Comparison of ENCODE assay signal across 1 cellular context in the genomic region with DNA sequence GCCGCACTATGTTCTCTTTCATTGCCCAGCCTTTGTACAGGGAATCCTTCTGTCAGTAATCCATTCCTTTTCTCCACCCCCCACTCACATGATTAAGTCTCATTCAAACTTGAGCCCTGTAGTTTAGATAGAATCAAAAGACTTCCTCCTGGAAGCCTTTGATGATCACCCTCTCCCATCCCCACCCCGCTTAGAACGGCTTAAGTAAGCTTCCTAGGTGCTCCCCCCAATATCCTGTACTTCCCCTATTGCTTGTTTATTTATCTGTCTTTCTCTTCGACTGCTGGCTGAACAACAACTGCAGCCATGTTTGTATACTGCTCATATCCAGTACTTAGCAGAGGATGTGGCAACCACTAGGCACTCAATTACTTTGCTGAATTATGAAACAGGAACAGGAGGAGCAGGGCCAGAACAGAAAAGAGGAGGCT.
A peak's percentile ranks its signal among the peaks of the same experiment; 100 is the strongest.
TF ChIP-seq lines count a peak whose summit lies in the region.

No MANE protein-coding gene starts in this region.

TF ChIP-seq in HepG2, 621 proteins besides CTCF, POLR2A, EP300 and RAD21 (continued from another document and continues in another):
- TF ChIP-seq ZNF567 (CRISPR knock-in tag; IDR thresholded peaks at IDR 0.05; ENCODE audit: borderline replicate concordance) (no peak), ZNF335 (CRISPR knock-in tag; IDR thresholded peaks at IDR 0.05) (no peak), MYC (CRISPR knock-in tag; IDR thresholded peaks at IDR 0.05; ENCODE audit: borderline replicate concordance) (no peak), ZNF878 (CRISPR knock-in tag; IDR thresholded peaks at IDR 0.05) (no peak), ZEB1 (IDR thresholded peaks at IDR 0.05; ENCODE audit: insufficient replicate concordance, low read depth) (no peak), PLRG1 (conservative IDR thresholded peaks at IDR 0.05) (no peak), KMT2B (CRISPR knock-in tag; IDR thresholded peaks at IDR 0.05) (no peak), ZNF563 (CRISPR knock-in tag; IDR thresholded peaks at IDR 0.05) (no peak), MED1 (CRISPR knock-in tag; IDR thresholded peaks at IDR 0.05) (peak; percentile 96), TBP (CRISPR knock-in tag; IDR thresholded peaks at IDR 0.05) (no peak), U2AF2 (IDR thresholded peaks at IDR 0.05; ENCODE audit: low read depth, low read length) (no peak), ATRX (CRISPR knock-in tag; IDR thresholded peaks at IDR 0.05; ENCODE audit: borderline replicate concordance) (no peak), ZNF883 (CRISPR knock-in tag; IDR thresholded peaks at IDR 0.05; ENCODE audit: not compliant biosample characterization) (no peak), CC2D1A (CRISPR knock-in tag; IDR thresholded peaks at IDR 0.05) (no peak), WIZ (CRISPR knock-in tag; IDR thresholded peaks at IDR 0.05) (no peak), NR2F2 (IDR thresholded peaks at IDR 0.05; ENCODE audit: borderline replicate concordance, low read depth) (peak; percentile 78), ZNF557 (CRISPR knock-in tag; IDR thresholded peaks at IDR 0.05) (no peak), RFX1 (IDR thresholded peaks at IDR 0.05) (no peak), GATA4 (IDR thresholded peaks at IDR 0.05; ENCODE audit: borderline replicate concordance, low read depth) (peak; percentile 95), ATAD3A (CRISPR knock-in tag; IDR thresholded peaks at IDR 0.05) (no peak), HDAC1 (CRISPR knock-in tag; IDR thresholded peaks at IDR 0.05) (peak; percentile 48; the same call in 1 of the 2 replicates), TEAD2 (CRISPR knock-in tag; IDR thresholded peaks at IDR 0.05) (no peak), HOXA9 (CRISPR knock-in tag; IDR thresholded peaks at IDR 0.05; ENCODE audit: borderline replicate concordance) (no peak), NRL (CRISPR knock-in tag; IDR thresholded peaks at IDR 0.05; ENCODE audit: borderline replicate concordance) (no peak)
- TF ChIP-seq, protein P1, sequence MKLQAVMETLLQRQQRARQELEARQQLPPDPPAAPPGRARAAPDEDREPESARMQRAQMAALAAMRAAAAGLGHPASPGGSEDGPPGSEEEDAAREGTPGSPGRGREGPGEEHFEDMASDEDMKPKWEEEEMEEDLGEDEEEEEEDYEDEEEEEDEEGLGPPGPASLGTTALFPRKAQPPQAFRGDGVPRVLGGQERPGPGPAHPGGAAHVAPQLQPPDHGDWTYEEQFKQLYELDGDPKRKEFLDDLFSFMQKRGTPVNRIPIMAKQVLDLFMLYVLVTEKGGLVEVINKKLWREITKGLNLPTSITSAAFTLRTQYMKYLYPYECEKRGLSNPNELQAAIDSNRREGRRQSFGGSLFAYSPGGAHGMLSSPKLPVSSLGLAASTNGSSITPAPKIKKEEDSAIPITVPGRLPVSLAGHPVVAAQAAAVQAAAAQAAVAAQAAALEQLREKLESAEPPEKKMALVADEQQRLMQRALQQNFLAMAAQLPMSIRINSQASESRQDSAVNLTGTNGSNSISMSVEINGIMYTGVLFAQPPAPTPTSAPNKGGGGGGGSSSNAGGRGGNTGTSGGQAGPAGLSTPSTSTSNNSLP (IDR thresholded peaks at IDR 0.05; ENCODE audit: low read depth, low read length): peak; percentile 60; the same call in 1 of the 2 replicates
- TF ChIP-seq, protein P2, sequence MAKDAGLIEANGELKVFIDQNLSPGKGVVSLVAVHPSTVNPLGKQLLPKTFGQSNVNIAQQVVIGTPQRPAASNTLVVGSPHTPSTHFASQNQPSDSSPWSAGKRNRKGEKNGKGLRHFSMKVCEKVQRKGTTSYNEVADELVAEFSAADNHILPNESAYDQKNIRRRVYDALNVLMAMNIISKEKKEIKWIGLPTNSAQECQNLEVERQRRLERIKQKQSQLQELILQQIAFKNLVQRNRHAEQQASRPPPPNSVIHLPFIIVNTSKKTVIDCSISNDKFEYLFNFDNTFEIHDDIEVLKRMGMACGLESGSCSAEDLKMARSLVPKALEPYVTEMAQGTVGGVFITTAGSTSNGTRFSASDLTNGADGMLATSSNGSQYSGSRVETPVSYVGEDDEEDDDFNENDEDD (CRISPR knock-in tag; IDR thresholded peaks at IDR 0.05; ENCODE audit: borderline replicate concordance): peak; percentile 23; the same call in 1 of the 2 replicates
- TF ChIP-seq, protein P3, sequence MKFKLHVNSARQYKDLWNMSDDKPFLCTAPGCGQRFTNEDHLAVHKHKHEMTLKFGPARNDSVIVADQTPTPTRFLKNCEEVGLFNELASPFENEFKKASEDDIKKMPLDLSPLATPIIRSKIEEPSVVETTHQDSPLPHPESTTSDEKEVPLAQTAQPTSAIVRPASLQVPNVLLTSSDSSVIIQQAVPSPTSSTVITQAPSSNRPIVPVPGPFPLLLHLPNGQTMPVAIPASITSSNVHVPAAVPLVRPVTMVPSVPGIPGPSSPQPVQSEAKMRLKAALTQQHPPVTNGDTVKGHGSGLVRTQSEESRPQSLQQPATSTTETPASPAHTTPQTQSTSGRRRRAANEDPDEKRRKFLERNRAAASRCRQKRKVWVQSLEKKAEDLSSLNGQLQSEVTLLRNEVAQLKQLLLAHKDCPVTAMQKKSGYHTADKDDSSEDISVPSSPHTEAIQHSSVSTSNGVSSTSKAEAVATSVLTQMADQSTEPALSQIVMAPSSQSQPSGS (CRISPR knock-in tag; IDR thresholded peaks at IDR 0.05): no peak; the same call in 1 of the 2 replicates
- TF ChIP-seq, protein P4, sequence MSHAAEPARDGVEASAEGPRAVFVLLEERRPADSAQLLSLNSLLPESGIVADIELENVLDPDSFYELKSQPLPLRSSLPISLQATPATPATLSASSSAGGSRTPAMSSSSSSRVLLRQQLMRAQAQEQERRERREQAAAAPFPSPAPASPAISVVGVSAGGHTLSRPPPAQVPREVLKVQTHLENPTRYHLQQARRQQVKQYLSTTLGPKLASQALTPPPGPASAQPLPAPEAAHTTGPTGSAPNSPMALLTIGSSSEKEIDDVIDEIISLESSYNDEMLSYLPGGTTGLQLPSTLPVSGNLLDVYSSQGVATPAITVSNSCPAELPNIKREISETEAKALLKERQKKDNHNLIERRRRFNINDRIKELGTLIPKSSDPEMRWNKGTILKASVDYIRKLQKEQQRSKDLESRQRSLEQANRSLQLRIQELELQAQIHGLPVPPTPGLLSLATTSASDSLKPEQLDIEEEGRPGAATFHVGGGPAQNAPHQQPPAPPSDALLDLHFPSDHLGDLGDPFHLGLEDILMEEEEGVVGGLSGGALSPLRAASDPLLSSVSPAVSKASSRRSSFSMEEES (CRISPR knock-in tag; IDR thresholded peaks at IDR 0.05): peak; percentile 92
- TF ChIP-seq, protein P5, sequence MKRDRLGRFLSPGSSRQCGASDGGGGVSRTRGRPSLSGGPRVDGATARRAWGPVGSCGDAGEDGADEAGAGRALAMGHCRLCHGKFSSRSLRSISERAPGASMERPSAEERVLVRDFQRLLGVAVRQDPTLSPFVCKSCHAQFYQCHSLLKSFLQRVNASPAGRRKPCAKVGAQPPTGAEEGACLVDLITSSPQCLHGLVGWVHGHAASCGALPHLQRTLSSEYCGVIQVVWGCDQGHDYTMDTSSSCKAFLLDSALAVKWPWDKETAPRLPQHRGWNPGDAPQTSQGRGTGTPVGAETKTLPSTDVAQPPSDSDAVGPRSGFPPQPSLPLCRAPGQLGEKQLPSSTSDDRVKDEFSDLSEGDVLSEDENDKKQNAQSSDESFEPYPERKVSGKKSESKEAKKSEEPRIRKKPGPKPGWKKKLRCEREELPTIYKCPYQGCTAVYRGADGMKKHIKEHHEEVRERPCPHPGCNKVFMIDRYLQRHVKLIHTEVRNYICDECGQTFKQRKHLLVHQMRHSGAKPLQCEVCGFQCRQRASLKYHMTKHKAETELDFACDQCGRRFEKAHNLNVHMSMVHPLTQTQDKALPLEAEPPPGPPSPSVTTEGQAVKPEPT (CRISPR knock-in tag; IDR thresholded peaks at IDR 0.05; ENCODE audit: low read depth): no peak
- TF ChIP-seq, protein P6, sequence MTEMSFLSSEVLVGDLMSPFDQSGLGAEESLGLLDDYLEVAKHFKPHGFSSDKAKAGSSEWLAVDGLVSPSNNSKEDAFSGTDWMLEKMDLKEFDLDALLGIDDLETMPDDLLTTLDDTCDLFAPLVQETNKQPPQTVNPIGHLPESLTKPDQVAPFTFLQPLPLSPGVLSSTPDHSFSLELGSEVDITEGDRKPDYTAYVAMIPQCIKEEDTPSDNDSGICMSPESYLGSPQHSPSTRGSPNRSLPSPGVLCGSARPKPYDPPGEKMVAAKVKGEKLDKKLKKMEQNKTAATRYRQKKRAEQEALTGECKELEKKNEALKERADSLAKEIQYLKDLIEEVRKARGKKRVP (CRISPR knock-in tag; IDR thresholded peaks at IDR 0.05): peak in 1 of 2 experiments; percentile 72; a peak in 1 of 4 replicates
- TF ChIP-seq, protein P7, sequence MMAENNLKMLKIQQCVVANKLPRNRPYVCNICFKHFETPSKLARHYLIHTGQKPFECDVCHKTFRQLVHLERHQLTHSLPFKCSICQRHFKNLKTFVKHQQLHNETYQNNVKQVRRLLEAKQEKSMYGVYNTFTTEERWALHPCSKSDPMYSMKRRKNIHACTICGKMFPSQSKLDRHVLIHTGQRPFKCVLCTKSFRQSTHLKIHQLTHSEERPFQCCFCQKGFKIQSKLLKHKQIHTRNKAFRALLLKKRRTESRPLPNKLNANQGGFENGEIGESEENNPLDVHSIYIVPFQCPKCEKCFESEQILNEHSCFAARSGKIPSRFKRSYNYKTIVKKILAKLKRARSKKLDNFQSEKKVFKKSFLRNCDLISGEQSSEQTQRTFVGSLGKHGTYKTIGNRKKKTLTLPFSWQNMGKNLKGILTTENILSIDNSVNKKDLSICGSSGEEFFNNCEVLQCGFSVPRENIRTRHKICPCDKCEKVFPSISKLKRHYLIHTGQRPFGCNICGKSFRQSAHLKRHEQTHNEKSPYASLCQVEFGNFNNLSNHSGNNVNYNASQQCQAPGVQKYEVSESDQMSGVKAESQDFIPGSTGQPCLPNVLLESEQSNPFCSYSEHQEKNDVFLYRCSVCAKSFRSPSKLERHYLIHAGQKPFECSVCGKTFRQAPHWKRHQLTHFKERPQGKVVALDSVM (CRISPR knock-in tag; IDR thresholded peaks at IDR 0.05): no peak
- TF ChIP-seq, protein P8, sequence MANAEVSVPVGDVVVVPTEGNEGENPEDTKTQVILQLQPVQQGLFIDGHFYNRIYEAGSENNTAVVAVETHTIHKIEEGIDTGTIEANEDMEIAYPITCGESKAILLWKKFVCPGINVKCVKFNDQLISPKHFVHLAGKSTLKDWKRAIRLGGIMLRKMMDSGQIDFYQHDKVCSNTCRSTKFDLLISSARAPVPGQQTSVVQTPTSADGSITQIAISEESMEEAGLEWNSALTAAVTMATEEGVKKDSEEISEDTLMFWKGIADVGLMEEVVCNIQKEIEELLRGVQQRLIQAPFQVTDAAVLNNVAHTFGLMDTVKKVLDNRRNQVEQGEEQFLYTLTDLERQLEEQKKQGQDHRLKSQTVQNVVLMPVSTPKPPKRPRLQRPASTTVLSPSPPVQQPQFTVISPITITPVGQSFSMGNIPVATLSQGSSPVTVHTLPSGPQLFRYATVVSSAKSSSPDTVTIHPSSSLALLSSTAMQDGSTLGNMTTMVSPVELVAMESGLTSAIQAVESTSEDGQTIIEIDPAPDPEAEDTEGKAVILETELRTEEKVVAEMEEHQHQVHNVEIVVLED (CRISPR knock-in tag; IDR thresholded peaks at IDR 0.05; ENCODE audit: borderline replicate concordance): no peak
- TF ChIP-seq, protein P9, sequence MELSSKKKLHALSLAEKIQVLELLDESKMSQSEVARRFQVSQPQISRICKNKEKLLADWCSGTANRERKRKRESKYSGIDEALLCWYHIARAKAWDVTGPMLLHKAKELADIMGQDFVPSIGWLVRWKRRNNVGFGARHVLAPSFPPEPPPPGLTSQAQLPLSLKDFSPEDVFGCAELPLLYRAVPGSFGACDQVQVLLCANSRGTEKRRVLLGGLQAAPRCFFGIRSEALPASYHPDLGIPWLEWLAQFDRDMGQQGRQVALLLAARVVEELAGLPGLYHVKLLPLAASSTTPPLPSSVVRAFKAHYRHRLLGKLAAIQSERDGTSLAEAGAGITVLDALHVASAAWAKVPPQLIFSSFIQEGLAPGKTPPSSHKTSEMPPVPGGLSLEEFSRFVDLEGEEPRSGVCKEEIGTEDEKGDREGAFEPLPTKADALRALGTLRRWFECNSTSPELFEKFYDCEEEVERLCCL (CRISPR knock-in tag; IDR thresholded peaks at IDR 0.05; ENCODE audit: borderline replicate concordance): no peak
- TF ChIP-seq, protein P10, sequence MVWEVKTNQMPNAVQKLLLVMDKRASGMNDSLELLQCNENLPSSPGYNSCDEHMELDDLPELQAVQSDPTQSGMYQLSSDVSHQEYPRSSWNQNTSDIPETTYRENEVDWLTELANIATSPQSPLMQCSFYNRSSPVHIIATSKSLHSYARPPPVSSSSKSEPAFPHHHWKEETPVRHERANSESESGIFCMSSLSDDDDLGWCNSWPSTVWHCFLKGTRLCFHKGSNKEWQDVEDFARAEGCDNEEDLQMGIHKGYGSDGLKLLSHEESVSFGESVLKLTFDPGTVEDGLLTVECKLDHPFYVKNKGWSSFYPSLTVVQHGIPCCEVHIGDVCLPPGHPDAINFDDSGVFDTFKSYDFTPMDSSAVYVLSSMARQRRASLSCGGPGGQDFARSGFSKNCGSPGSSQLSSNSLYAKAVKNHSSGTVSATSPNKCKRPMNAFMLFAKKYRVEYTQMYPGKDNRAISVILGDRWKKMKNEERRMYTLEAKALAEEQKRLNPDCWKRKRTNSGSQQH (CRISPR knock-in tag; IDR thresholded peaks at IDR 0.05; ENCODE audit: low read depth): no peak
- TF ChIP-seq, protein P11, sequence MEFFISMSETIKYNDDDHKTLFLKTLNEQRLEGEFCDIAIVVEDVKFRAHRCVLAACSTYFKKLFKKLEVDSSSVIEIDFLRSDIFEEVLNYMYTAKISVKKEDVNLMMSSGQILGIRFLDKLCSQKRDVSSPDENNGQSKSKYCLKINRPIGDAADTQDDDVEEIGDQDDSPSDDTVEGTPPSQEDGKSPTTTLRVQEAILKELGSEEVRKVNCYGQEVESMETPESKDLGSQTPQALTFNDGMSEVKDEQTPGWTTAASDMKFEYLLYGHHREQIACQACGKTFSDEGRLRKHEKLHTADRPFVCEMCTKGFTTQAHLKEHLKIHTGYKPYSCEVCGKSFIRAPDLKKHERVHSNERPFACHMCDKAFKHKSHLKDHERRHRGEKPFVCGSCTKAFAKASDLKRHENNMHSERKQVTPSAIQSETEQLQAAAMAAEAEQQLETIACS (CRISPR knock-in tag; IDR thresholded peaks at IDR 0.05): no peak
- TF ChIP-seq, protein P12, sequence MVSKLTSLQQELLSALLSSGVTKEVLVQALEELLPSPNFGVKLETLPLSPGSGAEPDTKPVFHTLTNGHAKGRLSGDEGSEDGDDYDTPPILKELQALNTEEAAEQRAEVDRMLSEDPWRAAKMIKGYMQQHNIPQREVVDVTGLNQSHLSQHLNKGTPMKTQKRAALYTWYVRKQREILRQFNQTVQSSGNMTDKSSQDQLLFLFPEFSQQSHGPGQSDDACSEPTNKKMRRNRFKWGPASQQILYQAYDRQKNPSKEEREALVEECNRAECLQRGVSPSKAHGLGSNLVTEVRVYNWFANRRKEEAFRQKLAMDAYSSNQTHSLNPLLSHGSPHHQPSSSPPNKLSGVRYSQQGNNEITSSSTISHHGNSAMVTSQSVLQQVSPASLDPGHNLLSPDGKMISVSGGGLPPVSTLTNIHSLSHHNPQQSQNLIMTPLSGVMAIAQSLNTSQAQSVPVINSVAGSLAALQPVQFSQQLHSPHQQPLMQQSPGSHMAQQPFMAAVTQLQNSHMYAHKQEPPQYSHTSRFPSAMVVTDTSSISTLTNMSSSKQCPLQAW (CRISPR knock-in tag; IDR thresholded peaks at IDR 0.05): peak; percentile 55
- TF ChIP-seq, protein P13, sequence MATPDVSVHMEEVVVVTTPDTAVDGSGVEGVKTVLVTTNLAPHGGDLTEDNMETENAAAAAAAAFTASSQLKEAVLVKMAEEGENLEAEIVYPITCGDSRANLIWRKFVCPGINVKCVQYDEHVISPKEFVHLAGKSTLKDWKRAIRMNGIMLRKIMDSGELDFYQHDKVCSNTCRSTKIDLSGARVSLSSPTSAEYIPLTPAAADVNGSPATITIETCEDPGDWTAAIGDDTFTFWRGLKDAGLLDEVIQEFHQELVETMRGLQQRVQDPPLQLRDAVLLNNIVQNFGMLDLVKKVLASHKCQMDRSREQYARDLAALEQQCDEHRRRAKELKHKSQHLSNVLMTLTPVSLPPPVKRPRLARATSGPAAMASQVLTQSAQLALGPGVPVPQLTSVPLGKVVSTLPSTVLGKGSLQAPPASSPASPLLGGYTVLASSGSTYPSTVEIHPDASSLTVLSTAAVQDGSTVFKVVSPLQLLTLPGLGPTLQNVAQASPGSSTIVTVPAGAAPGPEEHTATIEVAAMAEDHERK (CRISPR knock-in tag; IDR thresholded peaks at IDR 0.05; ENCODE audit: low read depth): no peak
